1 cellular context compared by ENCODE assay signal in the genomic region with DNA sequence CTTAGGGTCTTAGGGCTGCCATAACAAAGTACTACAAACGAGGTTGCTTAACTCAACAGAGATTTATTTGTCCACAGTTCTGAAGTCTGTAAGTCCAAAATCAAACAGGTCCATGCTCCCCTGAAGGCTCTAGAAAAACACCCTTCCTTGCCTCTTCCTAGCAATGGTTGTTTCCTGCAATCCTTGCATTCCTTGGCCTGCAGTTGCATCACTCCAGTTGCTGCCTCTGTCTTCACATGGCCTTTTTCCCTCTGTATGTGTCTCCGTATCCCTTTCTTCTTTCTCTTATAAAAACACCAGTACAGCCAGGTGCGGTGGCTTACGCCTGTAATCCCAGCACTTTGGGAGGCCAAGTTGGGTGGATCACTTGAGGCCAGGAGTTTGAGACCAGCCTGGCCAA.
TF ChIP-seq lines count a peak whose summit lies in the region.

No MANE protein-coding gene starts in this region.

TF ChIP-seq in IMR-90, 13 proteins besides CTCF, POLR2A, EP300 and RAD21:
- TF ChIP-seq MAFK (IDR thresholded peaks at IDR 0.05; ENCODE audit: low read depth, low read length): no peak
- TF ChIP-seq MXI1 (IDR thresholded peaks at IDR 0.05; ENCODE audit: borderline replicate concordance, low read depth, low read length): no peak
- no peak for TF ChIP-seq NFE2L2 (IDR thresholded peaks at IDR 0.05; ENCODE audit: low read depth, low read length)
- no peak for TF ChIP-seq SMC3 (IDR thresholded peaks at IDR 0.05; ENCODE audit: low read depth, low read length)
- peak; percentile 43; the same call in 1 of the 2 replicates for TF ChIP-seq CEBPB (IDR thresholded peaks at IDR 0.05; ENCODE audit: low read depth, low read length)
- TF ChIP-seq, protein P1, sequence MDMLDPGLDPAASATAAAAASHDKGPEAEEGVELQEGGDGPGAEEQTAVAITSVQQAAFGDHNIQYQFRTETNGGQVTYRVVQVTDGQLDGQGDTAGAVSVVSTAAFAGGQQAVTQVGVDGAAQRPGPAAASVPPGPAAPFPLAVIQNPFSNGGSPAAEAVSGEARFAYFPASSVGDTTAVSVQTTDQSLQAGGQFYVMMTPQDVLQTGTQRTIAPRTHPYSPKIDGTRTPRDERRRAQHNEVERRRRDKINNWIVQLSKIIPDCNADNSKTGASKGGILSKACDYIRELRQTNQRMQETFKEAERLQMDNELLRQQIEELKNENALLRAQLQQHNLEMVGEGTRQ (IDR thresholded peaks at IDR 0.05; ENCODE audit: low read depth, low read length): no peak
